ENCODE assay signal across 20 cellular contexts in the genomic region with DNA sequence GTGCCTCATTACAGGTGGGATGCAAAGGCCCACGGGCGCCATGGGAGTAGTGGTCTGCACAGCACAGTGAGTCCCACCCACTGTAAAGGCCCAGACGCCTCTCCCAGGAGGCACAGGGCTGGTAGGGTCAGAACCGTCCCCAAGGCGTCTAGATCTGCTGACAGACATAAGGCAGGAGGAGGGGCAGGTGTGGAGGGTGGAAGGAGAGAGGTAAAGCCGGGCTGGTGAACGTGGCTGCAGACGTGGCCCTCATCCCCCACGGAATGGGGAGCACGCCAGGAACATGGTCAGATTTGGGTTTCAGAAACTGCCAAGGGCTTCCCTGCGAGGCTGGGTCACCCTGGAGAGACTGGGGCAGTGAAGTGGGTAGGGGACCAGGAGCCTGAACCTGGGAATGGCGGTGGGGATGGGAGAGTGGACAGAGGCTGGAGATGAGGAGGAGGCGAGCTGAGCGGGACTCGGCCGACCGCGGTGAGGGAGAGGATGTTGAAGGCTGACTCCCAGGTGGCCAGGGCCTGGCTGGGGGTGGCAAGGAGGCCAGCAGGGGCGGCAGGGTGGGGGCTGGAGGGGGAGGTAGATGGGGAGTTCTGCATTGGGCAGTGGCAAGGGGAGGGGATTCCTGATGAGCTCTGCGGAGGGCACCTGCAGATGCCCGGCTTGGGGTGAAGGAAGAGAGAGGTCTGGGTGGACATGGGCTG.
DNase-seq lines count a peak whose midpoint lies in the region; ATAC-seq, FAIRE-seq and TF ChIP-seq lines count a peak whose summit lies in the region.
"Had no signal": no experiment of that assay in that cellular context is flagged by ENCODE, and none has a peak within 500 bp of the region (broad histone marks: within the 10 kb centered on the region; RNA-seq: fewer than 3 reads in every experiment).

No MANE protein-coding gene starts in this region.

- H3K9me3 ChIP-seq in Karpas-422 (ENCODE audit: low read length), result no peaks in the 10 kb centered on the region
- H3K9me3 ChIP-seq in T-helper 17 cell (ENCODE audit: control insufficient read depth, low read length, poor library complexity, severe bottlenecking), result no peaks in the 10 kb centered on the region
- H3K9me3 ChIP-seq in kidney (ENCODE audit: control insufficient read depth in 1 of 2, low read length in 2 of 2), result no peaks in the 10 kb centered on the region

- DNase-seq in DMS53 (lab: John Stamatoyannopoulos, UW), result peak; percentile 32
- DNase-seq in DMS53 treated with DMSO at 0.1 percent for 48 hours (lab: John Stamatoyannopoulos, UW; ENCODE audit: unreplicated experiment), result no peak
- no peak for DNase-seq in Karpas-422
- no peak for DNase-seq in T-helper 17 cell
- peak; percentile 71 for DNase-seq in kidney
- no peak for DNase-seq in H54 (ENCODE audit: insufficient read length, low spot score)
- DNase-seq in left colon, result no peak
- no peak for DNase-seq in MV-4-11 (lab: John Stamatoyannopoulos, UW)
- DNase-seq: CD4-positive, CD25-positive, alpha-beta regulatory T cell; GF-D8; NCI-H187 treated with DMSO at 0.1 percent for 48 hours; NCI-H2171; NCI-H446 treated with DMSO at 0.1 percent for 48 hours; NCI-H748 treated with DMSO at 0.1 percent for 48 hours; SHP77 treated with DMSO at 0.1 percent for 48 hours had no signal

- H3K27ac Mint-ChIP-seq in T-helper 17 cell, result no peak overlapping the region
- H3K27ac Mint-ChIP-seq: B cell, GM23338 had no signal

- H3K27ac ChIP-seq in Karpas-422 (ENCODE audit: low read length) (no peak overlapping the region), kidney (ENCODE audit: low read depth in 2 of 2, low read length in 2 of 2) (no peak overlapping the region)
- H3K27ac ChIP-seq: 22Rv1 had no signal

- peaks cover 24% of the 10 kb centered on the region; the same call in 1 of the 2 replicates for H4K20me1 ChIP-seq in Karpas-422 (ENCODE audit: insufficient read depth, low read depth, low read length)

- H3K36me3 Mint-ChIP-seq in T-helper 17 cell (ENCODE audit: low read depth), result no peaks in the 10 kb centered on the region

- no peak overlapping the region for H2AFZ ChIP-seq in Karpas-422 (ENCODE audit: low read length)
- H2AFZ ChIP-seq: GM23338 had no signal

- H3K27me3 ChIP-seq in Karpas-422 (ENCODE audit: low read length), result no peaks in the 10 kb centered on the region

- intact Hi-C loops in kidney (cut with DNase I), result no loop called here
- intact Hi-C loops in left colon (cut with DNase I, micrococcal nuclease), result no loop called here

- ATAC-seq in T-helper 17 cell, result no peak
- ATAC-seq in left colon, result no peak
- ATAC-seq: GM23338 had no signal

- peaks cover 19% of the 10 kb centered on the region for H3K4me1 Mint-ChIP-seq in T-helper 17 cell

- no peak for FAIRE-seq in kidney (lab: Jason Lieb, UNC)
- FAIRE-seq in H54 (lab: Jason Lieb, UNC), result no peak
- FAIRE-seq: GM12891, GM18507 had no signal

- H3K4me2 ChIP-seq in Karpas-422 (ENCODE audit: low read depth, low read length, poor library complexity, severe bottlenecking), result peak overlapping the region; percentile 78
- H3K4me2 ChIP-seq: GM23338 had no signal

- H3K4me3 ChIP-seq in Karpas-422 (ENCODE audit: low read length) (peak overlapping the region; percentile 89), kidney (ENCODE audit: low read length in 2 of 2) (no peak overlapping the region)
- H3K4me3 ChIP-seq: GM23338 had no signal

- H3K36me3 ChIP-seq in Karpas-422 (ENCODE audit: insufficient read depth, low read length) (no peaks in the 10 kb centered on the region; the same call in 1 of the 2 replicates), kidney (ENCODE audit: control insufficient read depth in 1 of 2, insufficient read depth in 2 of 2, low read length in 2 of 2) (no peaks in the 10 kb centered on the region)

- TF ChIP-seq CTCF in kidney (IDR thresholded peaks at IDR 0.05; ENCODE audit: borderline replicate concordance, extremely low read depth, insufficient read depth), result no peak

- no peaks in the 10 kb centered on the region for H3K27me3 Mint-ChIP-seq in T-helper 17 cell
- H3K27me3 Mint-ChIP-seq: CD4-positive, CD25-positive, alpha-beta regulatory T cell had no signal

- H3K4me3 Mint-ChIP-seq in T-helper 17 cell, result peak overlapping the region; percentile 36
- H3K4me3 Mint-ChIP-seq: B cell, GM23338 had no signal

- peaks cover 53% of the 10 kb centered on the region for H3K79me2 ChIP-seq in Karpas-422 (ENCODE audit: low read length)

- TF ChIP-seq POLR2A in H54 (IDR thresholded peaks at IDR 0.05; ENCODE audit: low read depth, low read length), result no peak

- H3K4me1 ChIP-seq in Karpas-422 (ENCODE audit: low read length), result peaks cover 10% of the 10 kb centered on the region
- H3K4me1 ChIP-seq in kidney (ENCODE audit: control insufficient read depth in 1 of 2, insufficient read depth in 1 of 2, low read depth in 1 of 2, low read length in 2 of 2), result peaks cover 0 to 4% of the 10 kb centered on the region in 2 donors

- H3K9ac ChIP-seq in Karpas-422 (ENCODE audit: low read length), result peak overlapping the region; percentile 90
- H3K9ac ChIP-seq in kidney (ENCODE audit: low read length in 2 of 2), result no peak overlapping the region

- H3K9me2 ChIP-seq in Karpas-422 (replicated peaks; ENCODE audit: insufficient read depth, low read length), result no peaks in the 10 kb centered on the region

Comparison
In these comparisons a context has a peak if more than half of its experiments do, and no peak if none do; other contexts are left out.
1. DNase-seq: peak in DMS53 (single experiment) and kidney (single experiment); none in DMS53 treated with DMSO at 0.1 percent for 48 hours (single experiment), Karpas-422 (single experiment), T-helper 17 cell (0 of 3), H54 (single experiment), left colon (0 of 2) and MV-4-11 (single experiment).